Comparison of ENCODE assay signal across 16 cellular contexts in genomic region chr11:1918436-1919315, GRCh38. TPM values are rescaled to one million over a fixed set of nuclear protein-coding genes. Genes with fewer than 3 reads are reported as not detected.
DNase-seq lines count a peak whose midpoint lies in the region; ATAC-seq, FAIRE-seq and TF ChIP-seq lines count a peak whose summit lies in the region.
"Had no signal": no experiment of that assay in that cellular context is flagged by ENCODE, and none has a peak within 500 bp of the region (broad histone marks: within the 10 kb centered on the region; RNA-seq: fewer than 3 reads in every experiment).

No MANE protein-coding gene starts in this region.

- H3K27ac ChIP-seq in left ventricle myocardium inferior (replicated peaks) (peak overlapping the region; percentile 92), RWPE2 (ENCODE audit: poor library complexity, severe bottlenecking) (no peak overlapping the region), keratinocyte (ENCODE audit: control insufficient read depth, insufficient read depth, low read length) (no peak overlapping the region)
- H3K27ac ChIP-seq: C4-2B, prostate gland, vagina had no signal

- dilution Hi-C loops in keratinocyte (cut with MboI; ENCODE audit: extremely low pct_ligation_motif_present, low sequenced_read_pairs) = no loop called here

- peak; percentile 47; the same call in 2 of the 3 replicates for ATAC-seq in RWPE2 (ENCODE audit: low read depth)
- no peak for ATAC-seq in GM18861 (IDR thresholded peaks at IDR 0.05; ENCODE audit: unreplicated experiment)

- H3K9ac ChIP-seq in keratinocyte (ENCODE audit: control insufficient read depth, extremely low read depth, insufficient read depth, low read length) = no peak overlapping the region

- H3K9me3 ChIP-seq in left ventricle myocardium inferior (replicated peaks) = no peaks in the 10 kb centered on the region
- no peaks in the 10 kb centered on the region for H3K9me3 ChIP-seq in RWPE2 (ENCODE audit: severe bottlenecking)
- no peaks in the 10 kb centered on the region for H3K9me3 ChIP-seq in keratinocyte (ENCODE audit: control insufficient read depth, low read depth, low read length)
- H3K9me3 ChIP-seq: HAP-1, prostate gland, vagina had no signal

- TF ChIP-seq CTCF in left ventricle myocardium inferior (IDR thresholded peaks at IDR 0.05; ENCODE audit: borderline replicate concordance) (no peak), RWPE2 (IDR thresholded peaks at IDR 0.05; ENCODE audit: poor library complexity, severe bottlenecking) (peak; percentile 34), keratinocyte (optimal IDR thresholded peaks at IDR 0.05 in 1 of 3, IDR thresholded peaks at IDR 0.05 in 1 of 3, conservative IDR thresholded peaks at IDR 0.05 in 1 of 3; ENCODE audit: extremely low read depth in 1 of 3, insufficient read depth in 2 of 3, low read length in 3 of 3) (peak in 2 of 3 experiments; percentile 22 to 46)

- H3K4me1 ChIP-seq in left ventricle myocardium inferior (peaks cover 76% of the 10 kb centered on the region), RWPE2 (ENCODE audit: insufficient read depth, poor library complexity, severe bottlenecking) (no peaks in the 10 kb centered on the region), keratinocyte (ENCODE audit: control insufficient read depth, extremely low read depth, insufficient read depth, low read length) (no peaks in the 10 kb centered on the region)
- H3K4me1 ChIP-seq: HAP-1, prostate gland had no signal

- H2AFZ ChIP-seq in keratinocyte (ENCODE audit: control insufficient read depth, low read length) = no peak overlapping the region

- intact Hi-C loops in left ventricle myocardium inferior (cut with micrococcal nuclease) = no loop called here
- intact Hi-C loops in cardiac septum (cut with DNase I) = loop anchor here (2.0 to 5.0 kb wide), 2 partner anchors 36 to 82 kb away; no protein-coding TSS in a partner anchor

- no peak for FAIRE-seq in keratinocyte (lab: Jason Lieb, UNC)

- no peaks in the 10 kb centered on the region for H3K79me2 ChIP-seq in keratinocyte (ENCODE audit: control insufficient read depth, insufficient read depth, low read length)

- H3K4me3 ChIP-seq in left ventricle myocardium inferior (peak overlapping the region; percentile 59), RWPE2 (ENCODE audit: severe bottlenecking) (no peak overlapping the region), keratinocyte (ENCODE audit: control insufficient read depth in 2 of 3, extremely low read depth in 1 of 3, insufficient read depth in 2 of 3, low read depth in 1 of 3, low read length in 3 of 3) (no peak overlapping the region)
- H3K4me3 ChIP-seq: HAP-1, prostate gland, vagina had no signal

- no peak overlapping the region for H3K4me2 ChIP-seq in keratinocyte (ENCODE audit: control insufficient read depth, extremely low read depth, insufficient read depth, low read depth, low read length)

- DNase-seq in left ventricle myocardium inferior = no peak
- DNase-seq in cardiac septum (ENCODE audit: low spot score) = no peak
- DNase-seq in RWPE2 (ENCODE audit: low spot score) = no peak
- DNase-seq in keratinocyte (ENCODE audit: low read depth, low spot score) = no peak
- no peak for DNase-seq in amygdala (lab: John Stamatoyannopoulos, UW)
- no peak for DNase-seq in stimulated activated CD4-positive, alpha-beta T cell treated with anti-CD3 and anti-CD28 coated beads, Interleukin-4, amount 100 ng/mL, for 24 hours
- DNase-seq in HuH-7 (ENCODE audit: low spot score) = no peak
- DNase-seq: NCI-H1092, NCI-H510A had no signal

- H3K27me3 ChIP-seq in left ventricle myocardium inferior (ENCODE audit: low read depth) (no peaks in the 10 kb centered on the region), RWPE2 (ENCODE audit: insufficient read depth, poor library complexity, severe bottlenecking) (no peaks in the 10 kb centered on the region), keratinocyte (ENCODE audit: control insufficient read depth, extremely low read depth, insufficient read depth, low read length) (peaks cover 14% of the 10 kb centered on the region)
- H3K27me3 ChIP-seq: vagina had no signal

- no peaks in the 10 kb centered on the region for H4K20me1 ChIP-seq in keratinocyte (ENCODE audit: control insufficient read depth, extremely low read depth, insufficient read depth, low read length)

- H3K9me1 ChIP-seq in keratinocyte (ENCODE audit: control insufficient read depth, extremely low read depth, insufficient read depth, low read length) = no peaks in the 10 kb centered on the region

- H3K36me3 ChIP-seq in left ventricle myocardium inferior = no peaks in the 10 kb centered on the region
- H3K36me3 ChIP-seq in RWPE2 (ENCODE audit: low read depth) = no peaks in the 10 kb centered on the region
- H3K36me3 ChIP-seq in keratinocyte (ENCODE audit: control insufficient read depth in 2 of 2, extremely low read depth in 1 of 2, insufficient read depth in 2 of 2, low read length in 2 of 2) = no peaks in the 10 kb centered on the region
- H3K36me3 ChIP-seq: HAP-1, prostate gland, vagina had no signal

RNA-seq across cellular contexts. Expression of gene TNNT3, which starts 0.8 kb away (rescaled TPM):
- total RNA-seq in left ventricle myocardium inferior (30.7 TPM), cardiac septum (41.5 TPM)
- 0.09 TPM in 1 of 3 replicates, not detected in the others for polyA plus RNA-seq in keratinocyte
- polyA plus RNA-seq in keratinocyte (2011; ENCODE audit: low read depth) = not detected
- not detected in 2 replicates for polyA plus RNA-seq in keratinocyte (2011; cell fraction: cytosol; rRNA removed)
- not detected in 2 replicates for polyA plus RNA-seq in keratinocyte (2011; cell fraction: nucleus; rRNA removed)
- not detected in 2 replicates for polyA plus RNA-seq in keratinocyte (2012; ENCODE audit: low replicate concordance)
- not detected in 3 replicates for polyA minus RNA-seq in keratinocyte
- not detected for polyA minus RNA-seq in keratinocyte (2011; cell fraction: cytosol; rRNA and poly(A)+ RNA removed)
- not detected in 2 replicates for polyA minus RNA-seq in keratinocyte (2011; cell fraction: nucleus; rRNA and poly(A)+ RNA removed)
- total RNA-seq: fibroblast of lung had no signal
- polyA plus RNA-seq: fibroblast of lung had no signal

RNA-seq across cellular contexts. Expression of gene PRR33, which starts 27.0 kb away (rescaled TPM):
- 2.4 TPM for total RNA-seq in left ventricle myocardium inferior
- total RNA-seq in cardiac septum = 0.75 TPM
- not detected in 3 replicates for polyA plus RNA-seq in keratinocyte
- not detected for polyA plus RNA-seq in keratinocyte (2011; ENCODE audit: low read depth)
- polyA plus RNA-seq in keratinocyte (2011; cell fraction: cytosol; rRNA removed) = not detected in 2 replicates
- polyA plus RNA-seq in keratinocyte (2011; cell fraction: nucleus; rRNA removed) = not detected in 2 replicates
- polyA plus RNA-seq in keratinocyte (2012; ENCODE audit: low replicate concordance) = not detected in 2 replicates
- polyA minus RNA-seq in keratinocyte = not detected in 3 replicates
- not detected for polyA minus RNA-seq in keratinocyte (2011; cell fraction: cytosol; rRNA and poly(A)+ RNA removed)
- not detected in 2 replicates for polyA minus RNA-seq in keratinocyte (2011; cell fraction: nucleus; rRNA and poly(A)+ RNA removed)
- total RNA-seq: fibroblast of lung, mesenteric fat pad, vagina had no signal
- polyA plus RNA-seq: fibroblast of lung had no signal

RNA-seq across cellular contexts. Expression of gene MRPL23, which starts 28.5 kb away (rescaled TPM):
- total RNA-seq in left ventricle myocardium inferior (93.6 TPM), cardiac septum (85.0 TPM)
- 56.4 to 84.2 TPM (median 68.2 TPM) in 3 replicates for polyA plus RNA-seq in keratinocyte
- polyA plus RNA-seq in keratinocyte (2011; ENCODE audit: low read depth) = 49.7 TPM
- 29.6 and 66.3 TPM in 2 replicates for polyA plus RNA-seq in keratinocyte (2011; cell fraction: cytosol; rRNA removed)
- 20.1 and 20.2 TPM in 2 replicates for polyA plus RNA-seq in keratinocyte (2011; cell fraction: nucleus; rRNA removed)
- polyA plus RNA-seq in keratinocyte (2012; ENCODE audit: low replicate concordance) = 47.9 and 101 TPM in 2 replicates
- 32.9 to 39.0 TPM (median 34.9 TPM) in 3 replicates for polyA minus RNA-seq in keratinocyte
- polyA minus RNA-seq in keratinocyte (2011; cell fraction: cytosol; rRNA and poly(A)+ RNA removed) = 90.7 TPM
- 6.9 and 7.1 TPM in 2 replicates for polyA minus RNA-seq in keratinocyte (2011; cell fraction: nucleus; rRNA and poly(A)+ RNA removed)
